In the genomic region with DNA sequence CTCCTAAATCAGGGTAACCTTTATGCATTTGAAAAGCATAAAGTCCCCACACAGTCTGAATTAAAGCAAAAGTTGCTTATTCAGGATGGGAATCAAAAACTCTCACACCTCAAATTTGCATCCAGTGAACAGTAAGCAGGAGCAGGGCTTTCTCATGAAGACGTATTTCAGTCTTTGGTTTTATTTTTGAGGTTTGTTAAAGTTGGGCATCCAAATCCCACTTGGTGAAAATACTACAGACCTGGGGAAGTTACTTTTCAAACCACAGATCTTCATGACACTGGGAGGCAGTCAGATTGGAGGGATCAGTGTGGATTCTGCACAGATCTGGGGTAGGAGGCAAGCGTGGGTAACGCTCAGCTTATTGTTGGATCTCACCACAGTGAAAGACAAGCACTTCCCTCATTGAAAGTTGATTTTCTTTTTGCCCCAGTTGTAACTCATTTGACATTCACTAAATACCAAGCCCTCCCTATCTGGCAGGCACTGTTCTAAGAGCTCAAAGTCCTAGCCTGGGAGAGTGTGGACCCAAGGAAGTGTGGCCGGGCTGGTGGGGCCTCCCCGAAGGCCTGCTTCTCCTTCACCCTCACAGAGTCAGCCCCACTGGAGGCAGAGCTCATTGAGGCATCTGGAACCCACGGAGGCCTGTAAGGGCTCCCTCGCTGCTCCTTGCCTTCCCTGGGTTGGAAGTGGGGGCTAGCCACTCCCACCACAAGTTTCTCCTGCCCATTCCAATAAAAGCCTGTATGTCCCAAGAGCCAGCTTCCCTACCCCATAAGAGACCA, we compare ENCODE assay signal across 8 cellular contexts. TPM values are rescaled to one million over a fixed set of nuclear protein-coding genes. Genes with fewer than 3 reads are reported as not detected.
A peak's percentile ranks its signal among the peaks of the same experiment; 100 is the strongest.
DNase-seq lines count a peak whose midpoint lies in the region; ATAC-seq, FAIRE-seq and TF ChIP-seq lines count a peak whose summit lies in the region.

No MANE protein-coding gene starts in this region.

- FAIRE-seq in HTR-8/SVneo (lab: Jason Lieb, UNC) = no peak

- H4K20me1 ChIP-seq in PC-9 (ENCODE audit: insufficient read depth) = no peaks in the 10 kb centered on the region

- peak overlapping the region; percentile 89 to 100 (median 99) for H3K27ac Mint-ChIP-seq in CD4-positive, alpha-beta memory T cell

- H3K4me1 ChIP-seq in CD4-positive, alpha-beta memory T cell (ENCODE audit: insufficient read depth, low read length) = peaks cover 96% of the 10 kb centered on the region
- peaks cover 29% of the 10 kb centered on the region for H3K4me1 ChIP-seq in PC-9 (replicated peaks; ENCODE audit: insufficient read depth)
- H3K4me1 ChIP-seq in esophagus (ENCODE audit: control insufficient read depth in 2 of 2, insufficient read depth in 2 of 2, low read length in 1 of 2) = peaks cover 3 to 19% of the 10 kb centered on the region in 2 donors

- H3K4me3 Mint-ChIP-seq in CD4-positive, alpha-beta memory T cell = peak overlapping the region; percentile 88 to 98 (median 95)

- H3K4me3 ChIP-seq in CD4-positive, alpha-beta memory T cell (ENCODE audit: low read length in 2 of 2) = peak overlapping the region; percentile 4 to 37
- H3K4me3 ChIP-seq in PC-9 = peak overlapping the region; percentile 33; the same call in 1 of the 2 replicates
- H3K4me3 ChIP-seq in esophagus (ENCODE audit: low read depth in 1 of 2, low read length in 2 of 2) = peak overlapping the region in 1 of 2 donors; percentile 60

- peak; percentile 26 for ATAC-seq in omental fat pad (ENCODE audit: low FRiP score)

- peak overlapping the region; percentile 100 for H3K27ac ChIP-seq in CD4-positive, alpha-beta memory T cell (ENCODE audit: low read depth, low read length)
- H3K27ac ChIP-seq in PC-9 = peak overlapping the region; percentile 79
- H3K27ac ChIP-seq in esophagus (ENCODE audit: low read depth in 2 of 2, low read length in 1 of 2) = peak overlapping the region; percentile 94 to 98

- H3K4me1 Mint-ChIP-seq in CD4-positive, alpha-beta memory T cell = peaks cover 58 to 88% (median 75%) of the 10 kb centered on the region in 4 donors

- POLR2A ChIA-PET in CD4-positive, alpha-beta memory T cell (lab: Charles Lee; ENCODE audit: partially characterized antibody) = interaction anchor here (0.9 to 1.9 kb wide), 8 partner anchors 27 to 697 kb away, joined by 3 to 18 read pairs (median 4); a partner anchor contains a TSS
- POLR2A ChIA-PET in PC-9 (lab: Charles Lee; ENCODE audit: unreplicated experiment) = interaction anchor here (0.6 to 0.9 kb wide), 2 partner anchors 17 to 171 kb away, joined by 3 to 7 read pairs; a partner anchor contains a TSS

- intact Hi-C loops in CD4-positive, alpha-beta memory T cell (cut with micrococcal nuclease) = loop anchor here (1.0 kb wide), 6 partner anchors 11 to 266 kb away; a partner anchor contains a TSS
- intact Hi-C loops in PC-9 (cut with micrococcal nuclease; ENCODE audit: unreplicated experiment) = loop anchor here (1.0 kb wide), 2 partner anchors 16 to 63 kb away; no protein-coding TSS in a partner anchor

- DNase-seq in CD4-positive, alpha-beta memory T cell = no peak
- DNase-seq in PC-9 = no peak
- no peak for DNase-seq in omental fat pad (ENCODE audit: low spot score)
- no peak for DNase-seq in NCI-H510A treated with DMSO at 0.1 percent for 48 hours (lab: John Stamatoyannopoulos, UW)
- no peak for DNase-seq in occipital lobe (lab: John Stamatoyannopoulos, UW)
- DNase-seq in OCI-M1 (lab: John Stamatoyannopoulos, UW) = no peak
- DNase-seq in HTR-8/SVneo (ENCODE audit: insufficient read length, low spot score) = no peak

- H3K36me3 ChIP-seq in CD4-positive, alpha-beta memory T cell (ENCODE audit: insufficient read depth, low read length) = peaks cover 11% of the 10 kb centered on the region
- no peaks in the 10 kb centered on the region for H3K36me3 ChIP-seq in PC-9 (ENCODE audit: low read depth)
- no peaks in the 10 kb centered on the region for H3K36me3 ChIP-seq in esophagus (ENCODE audit: control insufficient read depth in 2 of 2, insufficient read depth in 2 of 2, low read length in 1 of 2)

- no peaks in the 10 kb centered on the region for H3K27me3 Mint-ChIP-seq in CD4-positive, alpha-beta memory T cell

- H3F3A ChIP-seq in PC-9 (ENCODE audit: insufficient read depth, low read depth) = peaks cover 17% of the 10 kb centered on the region

- no peak for TF ChIP-seq CTCF in PC-9 (conservative IDR thresholded peaks at IDR 0.05)
- no peak for TF ChIP-seq CTCF in omental fat pad (IDR thresholded peaks at IDR 0.05)

- no peaks in the 10 kb centered on the region for H3K9me3 ChIP-seq in CD4-positive, alpha-beta memory T cell (ENCODE audit: control insufficient read depth in 1 of 2, low read length in 2 of 2)
- H3K9me3 ChIP-seq in PC-9 (ENCODE audit: insufficient read depth, low read depth) (no peaks in the 10 kb centered on the region), esophagus (ENCODE audit: control insufficient read depth in 2 of 2, insufficient read depth in 1 of 2, low read depth in 1 of 2, low read length in 1 of 2) (no peaks in the 10 kb centered on the region)

- H3K9me2 ChIP-seq in PC-9 (ENCODE audit: insufficient read depth) = no peaks in the 10 kb centered on the region

- peaks cover 0 to 3% (median 0%) of the 10 kb centered on the region in 8 donors for H3K9me3 Mint-ChIP-seq in CD4-positive, alpha-beta memory T cell

- CTCF ChIA-PET in CD4-positive, alpha-beta memory T cell (lab: Charles Lee; ENCODE audit: partially characterized antibody) = interaction anchor here (1.0 to 1.8 kb wide), 9 partner anchors 7 to 392 kb away, joined by 3 to 24 read pairs (median 4); a partner anchor contains a TSS
- CTCF ChIA-PET in PC-9 (lab: Charles Lee) = interaction anchor here (0.6 to 1.4 kb wide), 3 partner anchors 16 to 241 kb away, joined by 3 to 7 read pairs (median 6); a partner anchor contains a TSS

- H3K36me3 Mint-ChIP-seq in CD4-positive, alpha-beta memory T cell = peaks cover 34% of the 10 kb centered on the region in 2 donors

- H3K27me3 ChIP-seq in CD4-positive, alpha-beta memory T cell (ENCODE audit: insufficient read depth, low read length) = no peaks in the 10 kb centered on the region
- H3K27me3 ChIP-seq in PC-9 (ENCODE audit: insufficient read depth, low read depth) = no peaks in the 10 kb centered on the region
- H3K27me3 ChIP-seq in esophagus (ENCODE audit: control insufficient read depth in 1 of 2, insufficient read depth in 2 of 2, low read length in 2 of 2) = no peaks in the 10 kb centered on the region

- TSS peak; percentile 92 for BruUV-seq in PC-9 (replicated peaks; lab: Mats Ljungman, UMichigan)

- WGBS in esophagus, 2 donors = 58 to 63% methylated on average over 7 of the region's 7 CpGs

- H2AFZ ChIP-seq in PC-9 = no peak overlapping the region

- peak overlapping the region; percentile 69 for H3K4me2 ChIP-seq in PC-9

- H3K79me2 ChIP-seq in PC-9 (ENCODE audit: low read depth) = no peaks in the 10 kb centered on the region

RNA-seq across cellular contexts. Expression of a gene that starts 0.8 kb away (rescaled TPM):
- total RNA-seq in CD4-positive, alpha-beta memory T cell = 100 to 1,000 TPM; 144 to 153 TPM
- polyA plus RNA-seq in CD4-positive, alpha-beta memory T cell = 100 to 1,000 TPM; 494 to 667 TPM
- total RNA-seq in PC-9 (2021) (2.5 and 5.2 TPM in 2 replicates), omental fat pad (10 to 100 TPM; 21.3 to 41.0 (median 27.8) TPM), occipital lobe (not detected)
- polyA plus RNA-seq in esophagus = 10 to 100 TPM; 25.1 to 30.4 TPM

RNA-seq across cellular contexts. Expression of a gene that starts 16.9 kb away (rescaled TPM):
- 10 to 100 TPM; 54.5 to 56.8 TPM for total RNA-seq in CD4-positive, alpha-beta memory T cell
- 10 to 100 TPM; 33.2 to 35.8 TPM for polyA plus RNA-seq in CD4-positive, alpha-beta memory T cell
- total RNA-seq in PC-9 (2021) (6.7 and 7.8 TPM in 2 replicates), omental fat pad (10 to 100 TPM in 3 of 4 donors, 1 to 10 TPM in 1; 7.6 to 60.2 (median 25.2) TPM), occipital lobe (4.2 TPM)
- polyA plus RNA-seq in esophagus = 10 to 100 TPM in 1 of 2 donors, 1 to 10 TPM in 1; 5.5 to 10.1 TPM
